Comparison of ENCODE assay signal across 1 cellular context in genomic region chr1:78084639-78085038, GRCh38. TPM values are rescaled to one million over a fixed set of nuclear protein-coding genes. Genes with fewer than 3 reads are reported as not detected.
"Had no signal": no experiment of that assay in that cellular context is flagged by ENCODE, and none has a peak within 500 bp of the region (broad histone marks: within the 10 kb centered on the region; RNA-seq: fewer than 3 reads in every experiment).

No MANE protein-coding gene starts in this region.

RNA-seq across cellular contexts. Expression of gene GIPC2, which starts 38.9 kb away (rescaled TPM):
- polyA plus RNA-seq: cardiac muscle cell had no signal
